Comparison of ENCODE assay signal across 3 cellular contexts in the genomic region with DNA sequence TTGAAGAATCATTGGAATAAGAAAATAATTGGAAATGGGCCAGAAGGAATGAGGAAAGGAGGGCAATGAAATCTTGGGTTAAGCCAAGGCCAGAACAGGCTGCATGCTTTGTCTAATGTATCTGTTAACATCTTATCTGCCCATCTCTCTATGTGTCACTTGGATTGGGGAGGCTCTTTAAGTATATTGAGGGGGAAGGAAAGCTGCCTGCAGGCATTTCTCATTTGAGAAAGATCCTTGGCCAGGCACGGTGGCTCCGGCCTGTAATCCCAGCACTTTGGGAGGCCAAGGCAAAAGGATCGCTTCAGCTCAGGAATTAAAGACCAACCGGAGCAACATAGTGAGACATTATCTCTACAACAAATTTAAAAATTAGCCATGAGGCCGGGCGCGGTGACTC.
A peak's percentile ranks its signal among the peaks of the same experiment; 100 is the strongest.
TF ChIP-seq lines count a peak whose summit lies in the region.

No MANE protein-coding gene starts in this region.

TF ChIP-seq in SK-N-SH, 30 proteins besides CTCF, POLR2A, EP300 and RAD21:
- TF ChIP-seq GABPA (IDR thresholded peaks at IDR 0.05; ENCODE audit: low read depth) (no peak), NRF1 (IDR thresholded peaks at IDR 0.05; ENCODE audit: low read depth, low read length) (no peak), NFIC (IDR thresholded peaks at IDR 0.05; ENCODE audit: borderline replicate concordance) (0 out of 2 replicates have a peak, but pooled peaks have one; percentile 31)

TF ChIP-seq in SK-N-SH treated with all-trans-retinoic acid at 6 μM for 48 hours, 23 proteins besides CTCF, POLR2A, EP300 and RAD21:
- TF ChIP-seq GLIS3 (CRISPR knock-in tag; IDR thresholded peaks at IDR 0.05): no peak
- no peak for TF ChIP-seq BACH2 (CRISPR knock-in tag; IDR thresholded peaks at IDR 0.05; ENCODE audit: borderline replicate concordance)
- TF ChIP-seq ZNF70 (CRISPR knock-in tag; IDR thresholded peaks at IDR 0.05): no peak
- TF ChIP-seq, protein P1, sequence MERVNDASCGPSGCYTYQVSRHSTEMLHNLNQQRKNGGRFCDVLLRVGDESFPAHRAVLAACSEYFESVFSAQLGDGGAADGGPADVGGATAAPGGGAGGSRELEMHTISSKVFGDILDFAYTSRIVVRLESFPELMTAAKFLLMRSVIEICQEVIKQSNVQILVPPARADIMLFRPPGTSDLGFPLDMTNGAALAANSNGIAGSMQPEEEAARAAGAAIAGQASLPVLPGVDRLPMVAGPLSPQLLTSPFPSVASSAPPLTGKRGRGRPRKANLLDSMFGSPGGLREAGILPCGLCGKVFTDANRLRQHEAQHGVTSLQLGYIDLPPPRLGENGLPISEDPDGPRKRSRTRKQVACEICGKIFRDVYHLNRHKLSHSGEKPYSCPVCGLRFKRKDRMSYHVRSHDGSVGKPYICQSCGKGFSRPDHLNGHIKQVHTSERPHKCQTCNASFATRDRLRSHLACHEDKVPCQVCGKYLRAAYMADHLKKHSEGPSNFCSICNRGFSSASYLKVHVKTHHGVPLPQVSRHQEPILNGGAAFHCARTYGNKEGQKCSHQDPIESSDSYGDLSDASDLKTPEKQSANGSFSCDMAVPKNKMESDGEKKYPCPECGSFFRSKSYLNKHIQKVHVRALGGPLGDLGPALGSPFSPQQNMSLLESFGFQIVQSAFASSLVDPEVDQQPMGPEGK (CRISPR knock-in tag; IDR thresholded peaks at IDR 0.05; ENCODE audit: borderline replicate concordance): no peak
- no peak for TF ChIP-seq CSDC2 (CRISPR knock-in tag; IDR thresholded peaks at IDR 0.05)
- TF ChIP-seq, protein P2, sequence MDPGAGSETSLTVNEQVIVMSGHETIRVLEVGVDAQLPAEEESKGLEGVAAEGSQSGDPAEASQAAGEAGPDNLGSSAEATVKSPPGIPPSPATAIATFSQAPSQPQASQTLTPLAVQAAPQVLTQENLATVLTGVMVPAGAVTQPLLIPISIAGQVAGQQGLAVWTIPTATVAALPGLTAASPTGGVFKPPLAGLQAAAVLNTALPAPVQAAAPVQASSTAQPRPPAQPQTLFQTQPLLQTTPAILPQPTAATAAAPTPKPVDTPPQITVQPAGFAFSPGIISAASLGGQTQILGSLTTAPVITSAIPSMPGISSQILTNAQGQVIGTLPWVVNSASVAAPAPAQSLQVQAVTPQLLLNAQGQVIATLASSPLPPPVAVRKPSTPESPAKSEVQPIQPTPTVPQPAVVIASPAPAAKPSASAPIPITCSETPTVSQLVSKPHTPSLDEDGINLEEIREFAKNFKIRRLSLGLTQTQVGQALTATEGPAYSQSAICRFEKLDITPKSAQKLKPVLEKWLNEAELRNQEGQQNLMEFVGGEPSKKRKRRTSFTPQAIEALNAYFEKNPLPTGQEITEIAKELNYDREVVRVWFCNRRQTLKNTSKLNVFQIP (CRISPR knock-in tag; IDR thresholded peaks at IDR 0.05; ENCODE audit: borderline replicate concordance, low read depth): no peak
- TF ChIP-seq, protein P3, sequence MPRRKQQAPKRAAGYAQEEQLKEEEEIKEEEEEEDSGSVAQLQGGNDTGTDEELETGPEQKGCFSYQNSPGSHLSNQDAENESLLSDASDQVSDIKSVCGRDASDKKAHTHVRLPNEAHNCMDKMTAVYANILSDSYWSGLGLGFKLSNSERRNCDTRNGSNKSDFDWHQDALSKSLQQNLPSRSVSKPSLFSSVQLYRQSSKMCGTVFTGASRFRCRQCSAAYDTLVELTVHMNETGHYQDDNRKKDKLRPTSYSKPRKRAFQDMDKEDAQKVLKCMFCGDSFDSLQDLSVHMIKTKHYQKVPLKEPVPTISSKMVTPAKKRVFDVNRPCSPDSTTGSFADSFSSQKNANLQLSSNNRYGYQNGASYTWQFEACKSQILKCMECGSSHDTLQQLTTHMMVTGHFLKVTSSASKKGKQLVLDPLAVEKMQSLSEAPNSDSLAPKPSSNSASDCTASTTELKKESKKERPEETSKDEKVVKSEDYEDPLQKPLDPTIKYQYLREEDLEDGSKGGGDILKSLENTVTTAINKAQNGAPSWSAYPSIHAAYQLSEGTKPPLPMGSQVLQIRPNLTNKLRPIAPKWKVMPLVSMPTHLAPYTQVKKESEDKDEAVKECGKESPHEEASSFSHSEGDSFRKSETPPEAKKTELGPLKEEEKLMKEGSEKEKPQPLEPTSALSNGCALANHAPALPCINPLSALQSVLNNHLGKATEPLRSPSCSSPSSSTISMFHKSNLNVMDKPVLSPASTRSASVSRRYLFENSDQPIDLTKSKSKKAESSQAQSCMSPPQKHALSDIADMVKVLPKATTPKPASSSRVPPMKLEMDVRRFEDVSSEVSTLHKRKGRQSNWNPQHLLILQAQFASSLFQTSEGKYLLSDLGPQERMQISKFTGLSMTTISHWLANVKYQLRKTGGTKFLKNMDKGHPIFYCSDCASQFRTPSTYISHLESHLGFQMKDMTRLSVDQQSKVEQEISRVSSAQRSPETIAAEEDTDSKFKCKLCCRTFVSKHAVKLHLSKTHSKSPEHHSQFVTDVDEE (CRISPR knock-in tag; IDR thresholded peaks at IDR 0.05): no peak
- no peak for TF ChIP-seq ZC3H10 (CRISPR knock-in tag; IDR thresholded peaks at IDR 0.05)
- TF ChIP-seq OSR1 (CRISPR knock-in tag; IDR thresholded peaks at IDR 0.05): no peak
- TF ChIP-seq ARNTL (CRISPR knock-in tag; IDR thresholded peaks at IDR 0.05; ENCODE audit: borderline replicate concordance, low read depth): no peak
- TF ChIP-seq SNAI2 (CRISPR knock-in tag; IDR thresholded peaks at IDR 0.05): no peak
- TF ChIP-seq, protein P4, sequence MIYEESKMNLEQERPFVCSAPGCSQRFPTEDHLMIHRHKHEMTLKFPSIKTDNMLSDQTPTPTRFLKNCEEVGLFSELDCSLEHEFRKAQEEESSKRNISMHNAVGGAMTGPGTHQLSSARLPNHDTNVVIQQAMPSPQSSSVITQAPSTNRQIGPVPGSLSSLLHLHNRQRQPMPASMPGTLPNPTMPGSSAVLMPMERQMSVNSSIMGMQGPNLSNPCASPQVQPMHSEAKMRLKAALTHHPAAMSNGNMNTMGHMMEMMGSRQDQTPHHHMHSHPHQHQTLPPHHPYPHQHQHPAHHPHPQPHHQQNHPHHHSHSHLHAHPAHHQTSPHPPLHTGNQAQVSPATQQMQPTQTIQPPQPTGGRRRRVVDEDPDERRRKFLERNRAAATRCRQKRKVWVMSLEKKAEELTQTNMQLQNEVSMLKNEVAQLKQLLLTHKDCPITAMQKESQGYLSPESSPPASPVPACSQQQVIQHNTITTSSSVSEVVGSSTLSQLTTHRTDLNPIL (CRISPR knock-in tag; IDR thresholded peaks at IDR 0.05; ENCODE audit: low read depth): no peak
- no peak for TF ChIP-seq PPARA (CRISPR knock-in tag; IDR thresholded peaks at IDR 0.05; ENCODE audit: borderline replicate concordance)
- no peak for TF ChIP-seq ZNF565 (CRISPR knock-in tag; conservative IDR thresholded peaks at IDR 0.05; ENCODE audit: low read depth)
- TF ChIP-seq RARB (CRISPR knock-in tag; IDR thresholded peaks at IDR 0.05): no peak
- no peak for TF ChIP-seq ESRRG (CRISPR knock-in tag; IDR thresholded peaks at IDR 0.05)
- no peak for TF ChIP-seq TOX (CRISPR knock-in tag; IDR thresholded peaks at IDR 0.05; ENCODE audit: borderline replicate concordance)
- TF ChIP-seq TCF4 (CRISPR knock-in tag; IDR thresholded peaks at IDR 0.05; ENCODE audit: borderline replicate concordance): no peak
- no peak for TF ChIP-seq ZFP3 (CRISPR knock-in tag; IDR thresholded peaks at IDR 0.05)
- no peak for TF ChIP-seq ZNF8 (CRISPR knock-in tag; IDR thresholded peaks at IDR 0.05)

TF ChIP-seq in K562, 482 proteins besides CTCF, POLR2A, EP300 and RAD21:
- TF ChIP-seq NR3C1 (CRISPR knock-in tag; IDR thresholded peaks at IDR 0.05) (no peak), FOSL1 (tag; conservative IDR thresholded peaks at IDR 0.05) (0 out of 2 replicates have a peak, but pooled peaks have one; percentile 31)
TF ChIP-seq in K562: peak in this region for 1.
